In the genomic region with DNA sequence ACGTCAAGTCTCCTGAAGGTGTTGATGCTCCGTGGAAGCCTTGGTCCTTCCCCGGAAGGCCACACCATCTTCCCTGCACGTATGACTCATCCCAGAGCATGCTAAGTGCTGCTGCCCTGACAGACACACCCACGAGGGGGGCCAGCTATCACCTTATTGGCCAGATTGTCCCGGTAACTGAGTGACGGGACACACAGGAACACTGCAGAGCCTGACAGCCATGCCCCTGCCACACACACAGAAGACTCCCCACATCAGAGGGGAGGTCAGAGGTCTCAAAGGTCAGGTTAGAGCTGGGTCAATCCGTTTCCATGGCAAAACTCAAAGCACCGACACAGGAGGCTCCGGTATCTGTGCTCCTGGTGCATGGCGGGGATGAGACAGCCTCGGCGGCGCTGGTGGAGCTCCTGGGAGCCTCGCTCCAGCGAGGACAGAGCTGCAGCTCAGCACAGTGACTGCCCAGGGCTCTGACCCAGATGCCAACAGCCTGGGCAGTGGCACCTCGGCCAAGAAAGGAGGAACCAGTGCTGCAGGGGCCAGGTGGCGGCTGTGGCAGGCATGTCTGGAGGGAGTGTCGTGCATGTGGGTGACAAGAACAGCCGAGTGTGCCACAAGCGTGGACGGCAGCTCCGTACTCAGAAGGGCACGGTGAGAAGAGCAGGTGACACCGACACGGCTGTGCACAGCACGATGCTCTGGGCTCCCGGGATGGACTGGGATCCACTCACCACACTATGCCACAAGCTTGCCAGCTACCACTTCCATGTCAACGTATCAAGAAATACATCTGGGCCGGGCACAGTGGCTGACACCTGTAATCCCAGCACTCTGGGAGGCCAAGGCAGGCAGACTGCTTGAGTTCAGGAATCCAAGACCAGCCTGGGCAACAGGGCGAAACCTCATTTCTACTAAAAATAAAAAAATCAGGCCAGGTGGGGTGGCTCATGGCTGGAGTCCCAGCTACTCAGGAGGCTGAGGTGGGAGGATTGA, we compare ENCODE assay signal across 11 cellular contexts. TPM values are rescaled to one million over a fixed set of nuclear protein-coding genes. Genes with fewer than 3 reads are reported as not detected.
A peak's percentile ranks its signal among the peaks of the same experiment; 100 is the strongest.
DNase-seq lines count a peak whose midpoint lies in the region; ATAC-seq, FAIRE-seq and TF ChIP-seq lines count a peak whose summit lies in the region.
"Had no signal": no experiment of that assay in that cellular context is flagged by ENCODE, and none has a peak within 500 bp of the region (broad histone marks: within the 10 kb centered on the region; RNA-seq: fewer than 3 reads in every experiment).

No MANE protein-coding gene starts in this region.

- dilution Hi-C loops in keratinocyte (cut with MboI; ENCODE audit: extremely low pct_ligation_motif_present, low sequenced_read_pairs): no loop called here

- TF ChIP-seq CTCF in left ventricle myocardium inferior (IDR thresholded peaks at IDR 0.05; ENCODE audit: borderline replicate concordance) (no peak), astrocyte (IDR thresholded peaks at IDR 0.05; ENCODE audit: insufficient read depth, low read depth, low read length) (no peak), keratinocyte (optimal IDR thresholded peaks at IDR 0.05 in 1 of 3, IDR thresholded peaks at IDR 0.05 in 1 of 3, conservative IDR thresholded peaks at IDR 0.05 in 1 of 3; ENCODE audit: extremely low read depth in 1 of 3, insufficient read depth in 2 of 3, low read length in 3 of 3) (no peak), upper lobe of right lung (IDR thresholded peaks at IDR 0.05) (no peak)

- no peak overlapping the region for H3K4me3 ChIP-seq in left ventricle myocardium inferior
- no peak overlapping the region for H3K4me3 ChIP-seq in astrocyte (ENCODE audit: insufficient read depth, low read depth, low read length)
- H3K4me3 ChIP-seq in keratinocyte (ENCODE audit: control insufficient read depth in 2 of 3, extremely low read depth in 1 of 3, insufficient read depth in 2 of 3, low read depth in 1 of 3, low read length in 3 of 3): no peak overlapping the region
- no peak overlapping the region for H3K4me3 ChIP-seq in upper lobe of right lung

- DNase-seq in Right ventricle myocardium inferior (ENCODE audit: missing footprints): peak; percentile 54
- no peak for DNase-seq in left ventricle myocardium inferior
- DNase-seq in astrocyte (ENCODE audit: low read depth): peak; percentile 79
- DNase-seq in keratinocyte (ENCODE audit: low read depth, low spot score): no peak
- no peak for DNase-seq in upper lobe of right lung
- no peak for DNase-seq in OCI-M1 (lab: John Stamatoyannopoulos, UW)
- DNase-seq: NCI-H187 had no signal

- peaks cover 19% of the 10 kb centered on the region for H3K4me1 Mint-ChIP-seq in astrocyte (ENCODE audit: low read depth, unreplicated experiment)

- H4K20me1 ChIP-seq in astrocyte (ENCODE audit: insufficient read depth, low read length) (peaks cover 73% of the 10 kb centered on the region), keratinocyte (ENCODE audit: control insufficient read depth, extremely low read depth, insufficient read depth, low read length) (peaks cover 17% of the 10 kb centered on the region)

- H3K9me1 ChIP-seq in keratinocyte (ENCODE audit: control insufficient read depth, extremely low read depth, insufficient read depth, low read length): peaks cover 2% of the 10 kb centered on the region

- peaks cover 14% of the 10 kb centered on the region for H3K36me3 Mint-ChIP-seq in astrocyte (ENCODE audit: low read depth, unreplicated experiment)
- H3K36me3 Mint-ChIP-seq: brain had no signal

- no peak for ATAC-seq in Right ventricle myocardium inferior
- ATAC-seq in upper lobe of right lung: peak; percentile 37
- ATAC-seq in HG02610 (IDR thresholded peaks at IDR 0.05; ENCODE audit: unreplicated experiment): no peak
- no peak for ATAC-seq in HG02759 (IDR thresholded peaks at IDR 0.05; ENCODE audit: unreplicated experiment)

- H3K9me3 ChIP-seq in left ventricle myocardium inferior (replicated peaks) (no peaks in the 10 kb centered on the region), astrocyte (ENCODE audit: insufficient read depth, low read depth, low read length) (no peaks in the 10 kb centered on the region), keratinocyte (ENCODE audit: control insufficient read depth, low read depth, low read length) (no peaks in the 10 kb centered on the region), upper lobe of right lung (no peaks in the 10 kb centered on the region)

- peaks cover 28% of the 10 kb centered on the region for H3K4me1 ChIP-seq in left ventricle myocardium inferior
- peaks cover 5% of the 10 kb centered on the region for H3K4me1 ChIP-seq in astrocyte (ENCODE audit: insufficient read depth, low read length)
- H3K4me1 ChIP-seq in keratinocyte (ENCODE audit: control insufficient read depth, extremely low read depth, insufficient read depth, low read length): peaks cover 9% of the 10 kb centered on the region
- H3K4me1 ChIP-seq in upper lobe of right lung: no peaks in the 10 kb centered on the region

- H3K27ac Mint-ChIP-seq in astrocyte (ENCODE audit: unreplicated experiment): peak overlapping the region; percentile 34

- H3K79me2 ChIP-seq in astrocyte (ENCODE audit: insufficient read depth, low read length) (peaks cover 50% of the 10 kb centered on the region), keratinocyte (ENCODE audit: control insufficient read depth, insufficient read depth, low read length) (peaks cover 55% of the 10 kb centered on the region)

- no peak overlapping the region for H3K4me3 Mint-ChIP-seq in astrocyte (ENCODE audit: unreplicated experiment)
- H3K4me3 Mint-ChIP-seq: CD14-positive monocyte had no signal

- FAIRE-seq in astrocyte (lab: Jason Lieb, UNC) (no peak), keratinocyte (lab: Jason Lieb, UNC) (peak; percentile 80)

- H3K27me3 ChIP-seq in left ventricle myocardium inferior (ENCODE audit: low read depth): no peaks in the 10 kb centered on the region
- H3K27me3 ChIP-seq in astrocyte (ENCODE audit: insufficient read depth, low read length): no peaks in the 10 kb centered on the region
- no peaks in the 10 kb centered on the region for H3K27me3 ChIP-seq in keratinocyte (ENCODE audit: control insufficient read depth, extremely low read depth, insufficient read depth, low read length)
- H3K27me3 ChIP-seq in upper lobe of right lung: no peaks in the 10 kb centered on the region

- H3K9ac ChIP-seq in astrocyte (ENCODE audit: low read length): no peak overlapping the region
- no peak overlapping the region for H3K9ac ChIP-seq in keratinocyte (ENCODE audit: control insufficient read depth, extremely low read depth, insufficient read depth, low read length)

- H2AFZ ChIP-seq in astrocyte (ENCODE audit: low read depth, low read length) (no peak overlapping the region), keratinocyte (ENCODE audit: control insufficient read depth, low read length) (no peak overlapping the region)

- intact Hi-C loops in Right ventricle myocardium inferior (cut with DNase I): no loop called here
- intact Hi-C loops in left ventricle myocardium inferior (cut with micrococcal nuclease): no loop called here
- intact Hi-C loops in upper lobe of right lung (cut with DNase I): no loop called here

- no peak overlapping the region for H3K27ac ChIP-seq in left ventricle myocardium inferior (replicated peaks)
- H3K27ac ChIP-seq in astrocyte (ENCODE audit: low read depth, low read length): no peak overlapping the region
- no peak overlapping the region for H3K27ac ChIP-seq in keratinocyte (ENCODE audit: control insufficient read depth, insufficient read depth, low read length)
- H3K27ac ChIP-seq in upper lobe of right lung: no peak overlapping the region

- no peaks in the 10 kb centered on the region for H3K27me3 Mint-ChIP-seq in astrocyte (ENCODE audit: low read depth, unreplicated experiment)
- H3K27me3 Mint-ChIP-seq: brain had no signal

- peak overlapping the region; percentile 52 for H3K4me2 ChIP-seq in astrocyte (ENCODE audit: low read length)
- H3K4me2 ChIP-seq in keratinocyte (ENCODE audit: control insufficient read depth, extremely low read depth, insufficient read depth, low read depth, low read length): no peak overlapping the region

- H3K36me3 ChIP-seq in left ventricle myocardium inferior: peaks cover 4% of the 10 kb centered on the region
- H3K36me3 ChIP-seq in astrocyte (ENCODE audit: insufficient read depth, low read length): no peaks in the 10 kb centered on the region
- peaks cover 0 to 5% of the 10 kb centered on the region in 2 experiments for H3K36me3 ChIP-seq in keratinocyte (ENCODE audit: control insufficient read depth in 2 of 2, extremely low read depth in 1 of 2, insufficient read depth in 2 of 2, low read length in 2 of 2)
- H3K36me3 ChIP-seq in upper lobe of right lung: peaks cover 4% of the 10 kb centered on the region

- no peaks in the 10 kb centered on the region for H3K9me3 Mint-ChIP-seq in astrocyte (ENCODE audit: unreplicated experiment)
- H3K9me3 Mint-ChIP-seq: brain had no signal

RNA-seq across cellular contexts. Expression of a gene that starts 14.8 kb away (rescaled TPM):
- total RNA-seq in Right ventricle myocardium inferior (6.9 TPM), left ventricle myocardium inferior (7.2 TPM), astrocyte (7.0 and 9.0 TPM in 2 replicates), upper lobe of right lung (2.9 TPM)
- polyA plus RNA-seq in keratinocyte: 0.12 to 0.28 TPM (median 0.12 TPM) in 3 replicates
- polyA plus RNA-seq in keratinocyte (2011; ENCODE audit: low read depth): not detected
- polyA plus RNA-seq in keratinocyte (2011; cell fraction: cytosol; rRNA removed): 0.18 and 0.29 TPM in 2 replicates
- 0.23 and 0.56 TPM in 2 replicates for polyA plus RNA-seq in keratinocyte (2011; cell fraction: nucleus; rRNA removed)
- 0.80 and 0.93 TPM in 2 replicates for polyA plus RNA-seq in keratinocyte (2012; ENCODE audit: low replicate concordance)
- polyA minus RNA-seq in keratinocyte: not detected in 3 replicates
- polyA minus RNA-seq in keratinocyte (2011; cell fraction: cytosol; rRNA and poly(A)+ RNA removed): not detected
- 1.1 TPM in 1 of 2 replicates, not detected in the other for polyA minus RNA-seq in keratinocyte (2011; cell fraction: nucleus; rRNA and poly(A)+ RNA removed)
- polyA plus RNA-seq: CD14-positive monocyte had no signal

RNA-seq across cellular contexts. Expression of a gene that starts 19.4 kb away (rescaled TPM):
- total RNA-seq in Right ventricle myocardium inferior: 116 TPM
- 104 TPM for total RNA-seq in left ventricle myocardium inferior
- 143 and 145 TPM in 2 replicates for total RNA-seq in astrocyte
- polyA plus RNA-seq in keratinocyte: 60.2 to 147 TPM (median 79.7 TPM) in 3 replicates
- 163 TPM for polyA plus RNA-seq in keratinocyte (2011; ENCODE audit: low read depth)
- 119 and 121 TPM in 2 replicates for polyA plus RNA-seq in keratinocyte (2011; cell fraction: cytosol; rRNA removed)
- polyA plus RNA-seq in keratinocyte (2011; cell fraction: nucleus; rRNA removed): 59.6 and 59.8 TPM in 2 replicates
- polyA plus RNA-seq in keratinocyte (2012; ENCODE audit: low replicate concordance): 129 and 156 TPM in 2 replicates
- polyA minus RNA-seq in keratinocyte: 58.5 to 75.9 TPM (median 69.3 TPM) in 3 replicates
- 145 TPM for polyA minus RNA-seq in keratinocyte (2011; cell fraction: cytosol; rRNA and poly(A)+ RNA removed)
- 29.5 and 37.0 TPM in 2 replicates for polyA minus RNA-seq in keratinocyte (2011; cell fraction: nucleus; rRNA and poly(A)+ RNA removed)
- 125 TPM for total RNA-seq in upper lobe of right lung

RNA-seq across cellular contexts. Expression of a gene that starts 43.3 kb away (rescaled TPM):
- total RNA-seq in Right ventricle myocardium inferior (17.9 TPM), left ventricle myocardium inferior (19.4 TPM), astrocyte (51.1 and 54.9 TPM in 2 replicates), upper lobe of right lung (21.9 TPM)
- polyA plus RNA-seq in keratinocyte: 19.9 to 23.0 TPM (median 22.0 TPM) in 3 replicates
- 19.1 TPM for polyA plus RNA-seq in keratinocyte (2011; ENCODE audit: low read depth)
- 9.3 and 25.1 TPM in 2 replicates for polyA plus RNA-seq in keratinocyte (2011; cell fraction: cytosol; rRNA removed)
- 23.7 and 29.2 TPM in 2 replicates for polyA plus RNA-seq in keratinocyte (2011; cell fraction: nucleus; rRNA removed)
- polyA plus RNA-seq in keratinocyte (2012; ENCODE audit: low replicate concordance): 13.5 and 40.5 TPM in 2 replicates
- 9.3 to 18.3 TPM (median 12.0 TPM) in 3 replicates for polyA minus RNA-seq in keratinocyte
- polyA minus RNA-seq in keratinocyte (2011; cell fraction: cytosol; rRNA and poly(A)+ RNA removed): 40.3 TPM
- 15.6 and 16.5 TPM in 2 replicates for polyA minus RNA-seq in keratinocyte (2011; cell fraction: nucleus; rRNA and poly(A)+ RNA removed)

RNA-seq across cellular contexts. Expression of a gene that starts 44.7 kb away (rescaled TPM):
- 3.0 TPM for total RNA-seq in Right ventricle myocardium inferior
- total RNA-seq in left ventricle myocardium inferior: 3.6 TPM
- 7.4 and 8.7 TPM in 2 replicates for total RNA-seq in astrocyte
- 1.2 to 2.8 TPM (median 2.2 TPM) in 3 replicates for polyA plus RNA-seq in keratinocyte
- 0.62 TPM for polyA plus RNA-seq in keratinocyte (2011; ENCODE audit: low read depth)
- 2.6 and 7.5 TPM in 2 replicates for polyA plus RNA-seq in keratinocyte (2011; cell fraction: cytosol; rRNA removed)
- 1.5 and 3.2 TPM in 2 replicates for polyA plus RNA-seq in keratinocyte (2011; cell fraction: nucleus; rRNA removed)
- polyA plus RNA-seq in keratinocyte (2012; ENCODE audit: low replicate concordance): 5.9 and 6.6 TPM in 2 replicates
- 1.4 to 5.3 TPM (median 1.9 TPM) in 3 replicates for polyA minus RNA-seq in keratinocyte
- 12.9 TPM for polyA minus RNA-seq in keratinocyte (2011; cell fraction: cytosol; rRNA and poly(A)+ RNA removed)
- polyA minus RNA-seq in keratinocyte (2011; cell fraction: nucleus; rRNA and poly(A)+ RNA removed): 1.4 and 2.6 TPM in 2 replicates
- total RNA-seq in upper lobe of right lung: 7.4 TPM

Comparison
In these comparisons a context has a peak if more than half of its experiments do, and no peak if none do; other contexts are left out.
1. DNase-seq: peak in Right ventricle myocardium inferior (single experiment) and astrocyte (single experiment); none in left ventricle myocardium inferior (single experiment), keratinocyte (single experiment), upper lobe of right lung (single experiment) and OCI-M1 (single experiment).